ENCODE assay signal across 8 cellular contexts in the genomic region with DNA sequence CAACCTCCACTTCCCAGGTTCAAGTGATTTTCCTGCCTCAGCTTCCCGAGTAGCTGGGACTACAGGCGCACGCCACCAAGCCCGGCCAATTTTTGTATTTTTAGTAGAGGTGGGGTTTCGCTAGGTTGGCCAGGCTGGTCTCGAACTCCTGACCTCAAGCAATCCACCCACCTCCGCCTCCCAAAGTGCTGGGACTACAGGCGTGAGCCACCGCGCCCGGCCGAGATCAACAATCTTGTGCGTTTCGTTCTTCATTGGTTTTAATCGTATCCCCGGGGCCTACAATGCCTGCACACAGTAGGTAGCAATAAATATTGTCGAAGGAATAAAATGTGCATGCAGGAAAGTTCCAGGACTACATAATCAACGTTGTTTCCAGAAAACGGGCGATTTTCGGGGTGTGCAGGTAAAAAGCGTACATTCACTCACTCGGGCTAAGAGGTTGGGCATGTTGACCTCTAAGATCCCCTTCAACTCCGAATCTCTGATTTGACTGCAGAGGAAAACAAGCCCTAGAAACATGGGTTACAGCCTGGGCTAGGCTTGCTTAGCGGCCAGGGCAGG. TPM values are rescaled to one million over a fixed set of nuclear protein-coding genes. Genes with fewer than 3 reads are reported as not detected.
DNase-seq lines count a peak whose midpoint lies in the region; ATAC-seq and TF ChIP-seq lines count a peak whose summit lies in the region.

No MANE protein-coding gene starts in this region.

- POLR2A ChIA-PET in activated CD4-positive, alpha-beta T cell treated with anti-CD3 and anti-CD28 coated beads, Interleukin-2, amount 10 ng/mL, durations not matched to agents 7 days and 5 days (lab: Charles Lee), result no interaction called here

- no peaks in the 10 kb centered on the region for H3K27me3 ChIP-seq in thymus (ENCODE audit: control insufficient read depth, insufficient read depth)

- no peaks in the 10 kb centered on the region for H3K27me3 Mint-ChIP-seq in activated CD4-positive, alpha-beta T cell treated with anti-CD3 and anti-CD28 coated beads, Interleukin-2, amount 10 ng/mL, durations not matched to agents 7 days and 5 days

- no peaks in the 10 kb centered on the region for H3K36me3 ChIP-seq in thymus (ENCODE audit: control insufficient read depth, insufficient read depth)

- no peak for DNase-seq in activated CD4-positive, alpha-beta T cell treated with anti-CD3 and anti-CD28 coated beads, Interleukin-2, amount 10 ng/mL, durations not matched to agents 7 days and 5 days
- DNase-seq in activated CD4-positive, alpha-beta T cell treated with anti-CD3 and anti-CD28 coated beads, Interleukin-2, amount 50 U/mL, for 4 hours, result no peak
- DNase-seq in astrocyte of the cerebellum (ENCODE audit: low read depth) (no peak), lower leg skin (ENCODE audit: low spot score in 2 of 2) (no peak), NCI-H2171 (lab: John Stamatoyannopoulos, UW) (no peak)
- no peak for DNase-seq in activated CD4-positive, alpha-beta T cell treated with anti-CD3 and anti-CD28 coated beads for 1 hour

- peak overlapping the region; percentile 94 for H3K27ac ChIP-seq in thymus (ENCODE audit: low read depth)

- no peak for TF ChIP-seq POLR2A in lower leg skin (IDR thresholded peaks at IDR 0.05)

- peak overlapping the region; percentile 97 for H3K27ac Mint-ChIP-seq in activated CD4-positive, alpha-beta T cell treated with anti-CD3 and anti-CD28 coated beads, Interleukin-2, amount 10 ng/mL, durations not matched to agents 7 days and 5 days

- H3K4me3 ChIP-seq in astrocyte of the cerebellum (ENCODE audit: low read depth, low read length), result peak overlapping the region; percentile 62
- peak overlapping the region; percentile 53 for H3K4me3 ChIP-seq in lower leg skin (ENCODE audit: low read depth, poor library complexity, severe bottlenecking)
- peak overlapping the region; percentile 66 for H3K4me3 ChIP-seq in thymus (ENCODE audit: low read length)

- in situ Hi-C loops in astrocyte of the cerebellum (cut with HindIII; ENCODE audit: low sequenced_read_pairs), result no loop called here

- intact Hi-C loops in lower leg skin (cut with DNase I; ENCODE audit: low total_unique reads), result no loop called here

- H3K36me3 Mint-ChIP-seq in activated CD4-positive, alpha-beta T cell treated with anti-CD3 and anti-CD28 coated beads, Interleukin-2, amount 10 ng/mL, durations not matched to agents 7 days and 5 days (ENCODE audit: low read depth), result peaks cover 28% of the 10 kb centered on the region

- H3K9me3 Mint-ChIP-seq in activated CD4-positive, alpha-beta T cell treated with anti-CD3 and anti-CD28 coated beads, Interleukin-2, amount 10 ng/mL, durations not matched to agents 7 days and 5 days, result no peaks in the 10 kb centered on the region

- peaks cover 13% of the 10 kb centered on the region for H3K4me1 ChIP-seq in thymus (ENCODE audit: control insufficient read depth, insufficient read depth, low read length)

- CTCF ChIA-PET in activated CD4-positive, alpha-beta T cell treated with anti-CD3 and anti-CD28 coated beads, Interleukin-2, amount 10 ng/mL, durations not matched to agents 7 days and 5 days (lab: Charles Lee), result interaction anchor here (0.9 to 2.6 kb wide), 11 partner anchors 10 to 176 kb away, joined by 3 to 23 read pairs (median 4); no protein-coding TSS in a partner anchor

- no peak for ATAC-seq in HG03095 (IDR thresholded peaks at IDR 0.05; ENCODE audit: unreplicated experiment)

- 58 to 64% methylated on average over 25 of the region's 25 CpGs for WGBS in lower leg skin, 2 donors
- WGBS in thymus, result 74% methylated on average over 25 of the region's 25 CpGs

- TF ChIP-seq CTCF in astrocyte of the cerebellum (IDR thresholded peaks at IDR 0.05; ENCODE audit: low read depth, low read length, missing control alignments) (no peak), lower leg skin (IDR thresholded peaks at IDR 0.05) (no peak)

- peaks cover 55% of the 10 kb centered on the region for H3K4me1 Mint-ChIP-seq in activated CD4-positive, alpha-beta T cell treated with anti-CD3 and anti-CD28 coated beads, Interleukin-2, amount 10 ng/mL, durations not matched to agents 7 days and 5 days

- H3K9me3 ChIP-seq in thymus (ENCODE audit: control insufficient read depth), result no peaks in the 10 kb centered on the region

- peak overlapping the region; percentile 95 for H3K4me3 Mint-ChIP-seq in activated CD4-positive, alpha-beta T cell treated with anti-CD3 and anti-CD28 coated beads, Interleukin-2, amount 10 ng/mL, durations not matched to agents 7 days and 5 days

RNA-seq across cellular contexts. Expression of a gene that starts 2.7 kb away (rescaled TPM):
- 100 to 1,000 TPM; 204 to 209 TPM for total RNA-seq in activated CD4-positive, alpha-beta T cell treated with anti-CD3 and anti-CD28 coated beads, Interleukin-2, amount 10 ng/mL, durations not matched to agents 7 days and 5 days
- total RNA-seq in lower leg skin, result 10 to 100 TPM; 18.9 to 25.0 (median 19.3) TPM
- 10.4 TPM for polyA plus RNA-seq in thymus

Comparison
In these comparisons a context has a peak if more than half of its experiments do, and no peak if none do; other contexts are left out.
1. RNA of a gene that starts 2.7 kb away (total RNA-seq): 204 to 209 TPM in activated CD4-positive, alpha-beta T cell treated with anti-CD3 and anti-CD28 coated beads, Interleukin-2, amount 10 ng/mL, durations not matched to agents 7 days and 5 days; 18.9 to 25.0 TPM in lower leg skin; every median in the first group is over 4 times any median in the second.
2. Peak in every context shown above with its lines, with median percentiles within 50 percentile points of each other: H3K4me3 ChIP-seq.